16 cellular contexts compared by ENCODE assay signal in the genomic region with DNA sequence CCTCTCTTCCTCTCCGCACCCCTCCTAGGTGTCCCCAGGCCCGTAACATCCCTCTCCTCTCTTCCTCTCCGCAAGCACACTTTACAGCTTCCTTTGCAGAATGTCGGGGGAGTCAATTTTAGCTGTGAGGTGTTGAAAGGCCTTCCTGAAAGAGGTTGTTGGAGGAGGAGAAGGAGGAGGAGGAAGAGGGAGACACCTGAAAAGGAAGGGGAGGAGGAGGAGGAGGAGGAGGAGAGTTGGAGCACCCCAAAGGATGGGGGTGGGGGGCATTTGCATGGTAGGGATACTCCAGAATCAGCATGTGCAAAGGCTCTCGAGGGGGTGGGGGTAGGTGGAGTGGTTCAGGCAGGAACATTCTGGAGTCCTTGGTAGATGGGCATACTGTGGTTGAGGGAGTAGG.
DNase-seq lines count a peak whose midpoint lies in the region; ATAC-seq lines count a peak whose summit lies in the region.
"Had no signal": no experiment of that assay in that cellular context is flagged by ENCODE, and none has a peak within 500 bp of the region (broad histone marks: within the 10 kb centered on the region; RNA-seq: fewer than 3 reads in every experiment).

No MANE protein-coding gene starts in this region.

- POLR2A ChIA-PET in naive thymus-derived CD4-positive, alpha-beta T cell (lab: Charles Lee), result no interaction called here

- H3K4me1 ChIP-seq in naive thymus-derived CD4-positive, alpha-beta T cell (ENCODE audit: control insufficient read depth in 2 of 2, insufficient read depth in 2 of 2, low read length in 2 of 2), result no peaks in the 10 kb centered on the region
- H3K4me1 ChIP-seq: HAP-1 had no signal

- no peaks in the 10 kb centered on the region for H3K27me3 ChIP-seq in naive thymus-derived CD4-positive, alpha-beta T cell (ENCODE audit: control insufficient read depth in 2 of 2, insufficient read depth in 2 of 2, low read length in 2 of 2)
- H3K27me3 ChIP-seq: BLaER1 treated with 17β-estradiol and CSF1 and Interleukin-3, amounts not matched to agents 10 nM and 100 nM had no signal

- intact Hi-C loops in naive thymus-derived CD4-positive, alpha-beta T cell (cut with micrococcal nuclease), result no loop called here

- H3K4me3 Mint-ChIP-seq in stimulated activated effector memory CD8-positive, alpha-beta T cell treated with anti-CD3 and anti-CD28 coated beads, Interleukin-12 subunit alpha, Interleukin-12 subunit beta, amount 100 ng/mL, for 72 hours, result no peak overlapping the region
- H3K4me3 Mint-ChIP-seq in naive thymus-derived CD4-positive, alpha-beta T cell, result no peak overlapping the region
- H3K4me3 Mint-ChIP-seq: B cell; CD8-positive, alpha-beta T cell had no signal

- peak overlapping the region; percentile 33 for H3K27ac Mint-ChIP-seq in stimulated activated effector memory CD8-positive, alpha-beta T cell treated with anti-CD3 and anti-CD28 coated beads, Interleukin-12 subunit alpha, Interleukin-12 subunit beta, amount 100 ng/mL, for 72 hours
- no peak overlapping the region for H3K27ac Mint-ChIP-seq in naive thymus-derived CD4-positive, alpha-beta T cell
- H3K27ac Mint-ChIP-seq: B cell; CD8-positive, alpha-beta T cell had no signal

- H3K4me1 Mint-ChIP-seq in stimulated activated effector memory CD8-positive, alpha-beta T cell treated with anti-CD3 and anti-CD28 coated beads, Interleukin-12 subunit alpha, Interleukin-12 subunit beta, amount 100 ng/mL, for 72 hours, result no peaks in the 10 kb centered on the region
- H3K4me1 Mint-ChIP-seq in naive thymus-derived CD4-positive, alpha-beta T cell, result no peaks in the 10 kb centered on the region
- H3K4me1 Mint-ChIP-seq: B cell had no signal

- H3K27ac ChIP-seq in naive thymus-derived CD4-positive, alpha-beta T cell (ENCODE audit: low read depth, low read length), result no peak overlapping the region
- H3K27ac ChIP-seq: BLaER1 treated with 17β-estradiol and CSF1 and Interleukin-3, amounts not matched to agents 10 nM and 100 nM had no signal

- CTCF ChIA-PET in naive thymus-derived CD4-positive, alpha-beta T cell (lab: Charles Lee), result no interaction called here

- H3K27me3 Mint-ChIP-seq in naive thymus-derived CD4-positive, alpha-beta T cell, result peaks cover 0 to 34% (median 21%) of the 10 kb centered on the region in 5 donors

- no peaks in the 10 kb centered on the region for H3K9me3 ChIP-seq in naive thymus-derived CD4-positive, alpha-beta T cell (ENCODE audit: control insufficient read depth in 2 of 3, low read length in 3 of 3)
- H3K9me3 ChIP-seq: HAP-1 had no signal

- no peaks in the 10 kb centered on the region for H3K36me3 Mint-ChIP-seq in stimulated activated effector memory CD8-positive, alpha-beta T cell treated with anti-CD3 and anti-CD28 coated beads, Interleukin-12 subunit alpha, Interleukin-12 subunit beta, amount 100 ng/mL, for 72 hours
- no peaks in the 10 kb centered on the region for H3K36me3 Mint-ChIP-seq in naive thymus-derived CD4-positive, alpha-beta T cell
- H3K36me3 Mint-ChIP-seq: CD8-positive, alpha-beta T cell had no signal

- no peaks in the 10 kb centered on the region for H3K36me3 ChIP-seq in naive thymus-derived CD4-positive, alpha-beta T cell (ENCODE audit: control insufficient read depth in 2 of 3, insufficient read depth in 3 of 3, low read length in 3 of 3)
- H3K36me3 ChIP-seq: BLaER1 treated with 17β-estradiol and CSF1 and Interleukin-3, amounts not matched to agents 10 nM and 100 nM; HAP-1 had no signal

- peak; percentile 1 for DNase-seq in activated CD8-positive, alpha-beta memory T cell treated with anti-CD3 and anti-CD28 coated beads, Interleukin-2, amount 50 U/mL, for 48 hours
- DNase-seq in activated CD8-positive, alpha-beta memory T cell treated with anti-CD3 and anti-CD28 coated beads for 24 hours, result no peak
- DNase-seq in left kidney (ENCODE audit: low read depth, low spot score), result peak; percentile 18
- no peak for DNase-seq in stimulated activated effector memory CD8-positive, alpha-beta T cell treated with anti-CD3 and anti-CD28 coated beads, Interleukin-12 subunit alpha, Interleukin-12 subunit beta, amount 100 ng/mL, for 72 hours (ENCODE audit: low spot score in 2 of 2)
- DNase-seq in activated T-cell treated with anti-CD3 and anti-CD28 coated beads, Interleukin-2, amount 50 U/mL, for 48 hours, result no peak
- no peak for DNase-seq in kidney tubule cell (ENCODE audit: low spot score)
- no peak for DNase-seq in inferior parietal cortex (ENCODE audit: extremely low spot score)
- no peak for DNase-seq in naive thymus-derived CD4-positive, alpha-beta T cell
- DNase-seq: 8988T, Calu3, DMS79 treated with DMSO at 0.1 percent for 48 hours, GF-D8 had no signal

- no peak for ATAC-seq in stimulated activated effector memory CD8-positive, alpha-beta T cell treated with anti-CD3 and anti-CD28 coated beads, Interleukin-12 subunit alpha, Interleukin-12 subunit beta, amount 100 ng/mL, for 72 hours
- no peak for ATAC-seq in naive thymus-derived CD4-positive, alpha-beta T cell
- ATAC-seq: CD8-positive, alpha-beta T cell had no signal

- H3K4me3 ChIP-seq in naive thymus-derived CD4-positive, alpha-beta T cell (ENCODE audit: low read length), result no peak overlapping the region
- H3K4me3 ChIP-seq: BLaER1 treated with 17β-estradiol and CSF1 and Interleukin-3, amounts not matched to agents 10 nM and 100 nM; HAP-1 had no signal

- no peaks in the 10 kb centered on the region for H3K9me3 Mint-ChIP-seq in stimulated activated effector memory CD8-positive, alpha-beta T cell treated with anti-CD3 and anti-CD28 coated beads, Interleukin-12 subunit alpha, Interleukin-12 subunit beta, amount 100 ng/mL, for 72 hours
- H3K9me3 Mint-ChIP-seq in naive thymus-derived CD4-positive, alpha-beta T cell, result peaks cover 0 to 7% (median 0%) of the 10 kb centered on the region in 11 donors
- H3K9me3 Mint-ChIP-seq: CD8-positive, alpha-beta T cell had no signal

Comparison
In these comparisons a context has a peak if more than half of its experiments do, and no peak if none do; other contexts are left out.
1. DNase-seq: peak in activated CD8-positive, alpha-beta memory T cell treated with anti-CD3 and anti-CD28 coated beads, Interleukin-2, amount 50 U/mL, for 48 hours (single experiment) and left kidney (single experiment); none in activated CD8-positive, alpha-beta memory T cell treated with anti-CD3 and anti-CD28 coated beads for 24 hours (single experiment), stimulated activated effector memory CD8-positive, alpha-beta T cell treated with anti-CD3 and anti-CD28 coated beads, Interleukin-12 subunit alpha, Interleukin-12 subunit beta, amount 100 ng/mL, for 72 hours (0 of 2), activated T-cell treated with anti-CD3 and anti-CD28 coated beads, Interleukin-2, amount 50 U/mL, for 48 hours (0 of 2), kidney tubule cell (single experiment), inferior parietal cortex (single experiment) and naive thymus-derived CD4-positive, alpha-beta T cell (0 of 9).